ENCODE assay signal across 24 cellular contexts in the genomic region with DNA sequence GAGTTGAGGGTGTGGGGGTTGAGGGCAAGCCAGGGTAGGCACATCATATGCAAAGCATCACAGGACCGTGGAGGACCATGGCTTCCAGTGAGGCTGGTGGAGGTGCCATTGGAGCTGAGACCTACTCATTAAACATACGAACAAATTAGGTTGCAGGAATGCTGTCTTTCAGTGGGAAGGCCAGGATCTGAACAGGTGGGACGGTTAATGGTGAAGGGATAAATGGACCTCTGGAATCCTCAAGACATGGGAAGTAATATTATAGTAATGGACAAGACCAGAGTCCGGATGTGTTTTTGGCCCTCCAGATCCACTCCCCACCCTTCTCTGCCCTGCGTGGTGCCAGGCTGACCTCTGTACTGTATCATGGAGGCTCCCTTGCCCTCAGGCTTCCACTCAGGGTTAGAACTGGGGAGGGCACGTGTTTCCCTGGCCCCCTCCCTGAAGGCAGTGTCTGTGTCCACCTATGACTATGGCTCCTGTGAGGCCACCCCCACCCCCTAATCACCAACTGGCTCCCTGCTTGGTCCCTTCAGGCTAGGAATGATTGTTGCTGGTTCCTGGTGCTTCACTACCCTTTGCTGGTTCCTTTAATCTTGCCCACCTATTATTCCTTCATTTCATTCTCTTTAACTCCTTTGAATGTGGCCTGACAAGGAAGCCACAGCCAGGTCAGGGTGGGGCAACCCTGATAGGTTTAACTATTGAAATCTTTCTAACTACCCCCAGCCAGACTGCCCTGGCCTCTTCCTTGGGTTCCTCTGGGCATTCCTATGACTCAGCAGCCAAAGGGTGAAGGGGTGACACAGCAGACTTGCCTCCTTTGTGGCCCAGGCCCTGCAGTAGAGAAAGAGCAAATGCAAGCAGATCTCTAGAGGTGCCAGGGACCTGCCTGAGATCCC. TPM values are rescaled to one million over a fixed set of nuclear protein-coding genes. Genes with fewer than 3 reads are reported as not detected.
A peak's percentile ranks its signal among the peaks of the same experiment; 100 is the strongest.
DNase-seq lines count a peak whose midpoint lies in the region; ATAC-seq, FAIRE-seq and TF ChIP-seq lines count a peak whose summit lies in the region.
"Had no signal": no experiment of that assay in that cellular context is flagged by ENCODE, and none has a peak within 500 bp of the region (broad histone marks: within the 10 kb centered on the region; RNA-seq: fewer than 3 reads in every experiment).

No MANE protein-coding gene starts in this region.

- POLR2A ChIA-PET in activated CD8-positive, alpha-beta T cell treated with anti-CD3 and anti-CD28 coated beads for 36 hours (lab: Charles Lee): interaction anchor here (0.8 kb wide), 1 partner anchor 15 kb away, joined by 4 read pairs; no protein-coding TSS in a partner anchor
- POLR2A ChIA-PET in activated CD8-positive, alpha-beta T cell treated with anti-CD3 and anti-CD28 coated beads, Interleukin-2, amount 10 ng/mL, durations not matched to agents 7 days and 5 days (lab: Charles Lee): interaction anchor here (0.6 kb wide), 1 partner anchor 50 kb away, joined by 3 read pairs; no protein-coding TSS in a partner anchor
- POLR2A ChIA-PET in K562 (lab: Yijun Ruan, JAX): interaction anchor here (0.6 kb wide), 1 partner anchor 9 kb away, joined by 3 read pairs; no protein-coding TSS in a partner anchor

- no peak overlapping the region for H3K23ac ChIP-seq in trophoblast cell (ENCODE audit: low read length)

- H3K4me1 Mint-ChIP-seq in activated CD8-positive, alpha-beta T cell treated with anti-CD3 and anti-CD28 coated beads for 36 hours (ENCODE audit: low read depth): peaks cover 3% of the 10 kb centered on the region
- no peaks in the 10 kb centered on the region for H3K4me1 Mint-ChIP-seq in activated CD8-positive, alpha-beta T cell treated with anti-CD3 and anti-CD28 coated beads, Interleukin-2, amount 10 ng/mL, durations not matched to agents 7 days and 5 days (ENCODE audit: low read depth)
- H3K4me1 Mint-ChIP-seq: CD4-positive, CD25-positive, alpha-beta regulatory T cell had no signal

- H3K9ac ChIP-seq in K562 (ENCODE audit: insufficient read depth in 1 of 2, low read depth in 2 of 2, low read length in 2 of 2) (no peak overlapping the region), trophoblast cell (ENCODE audit: low read length) (no peak overlapping the region)

- H2AK5ac ChIP-seq in trophoblast cell (ENCODE audit: low read length): no peak overlapping the region

- peak; percentile 42 for ATAC-seq in activated CD8-positive, alpha-beta T cell treated with anti-CD3 and anti-CD28 coated beads for 36 hours
- no peak for ATAC-seq in activated CD8-positive, alpha-beta T cell treated with anti-CD3 and anti-CD28 coated beads, Interleukin-2, amount 10 ng/mL, durations not matched to agents 7 days and 5 days
- ATAC-seq in K562: peak; percentile 21
- no peak for ATAC-seq in SK-N-SH treated with all-trans-retinoic acid at 6 μM for 48 hours
- ATAC-seq: right cardiac atrium had no signal

- no peak overlapping the region for H3K4me3 Mint-ChIP-seq in activated CD8-positive, alpha-beta T cell treated with anti-CD3 and anti-CD28 coated beads for 36 hours
- no peak overlapping the region for H3K4me3 Mint-ChIP-seq in activated CD8-positive, alpha-beta T cell treated with anti-CD3 and anti-CD28 coated beads, Interleukin-2, amount 10 ng/mL, durations not matched to agents 7 days and 5 days
- H3K4me3 Mint-ChIP-seq: activated T-cell treated with anti-CD3 and anti-CD28 coated beads, Interleukin-2, amount 50 U/mL, for 4 hours; CD4-positive, CD25-positive, alpha-beta regulatory T cell; central memory CD8-positive, alpha-beta T cell had no signal

- H3K4me2 ChIP-seq in K562 (ENCODE audit: insufficient read depth, low read length) (no peak overlapping the region), trophoblast cell (ENCODE audit: low read length) (no peak overlapping the region)

- no peaks in the 10 kb centered on the region; a peak in 1 of 5 replicates for H3K27me3 ChIP-seq in K562 (ENCODE audit: control insufficient read depth in 2 of 2, insufficient read depth in 2 of 2, low read length in 2 of 2)
- H3K27me3 ChIP-seq in trophoblast cell (ENCODE audit: insufficient read depth, low read length): no peaks in the 10 kb centered on the region
- H3K27me3 ChIP-seq: SJSA1, uterus had no signal

- H3K36me3 Mint-ChIP-seq in activated CD8-positive, alpha-beta T cell treated with anti-CD3 and anti-CD28 coated beads for 36 hours (ENCODE audit: low read depth): no peaks in the 10 kb centered on the region
- no peaks in the 10 kb centered on the region for H3K36me3 Mint-ChIP-seq in activated CD8-positive, alpha-beta T cell treated with anti-CD3 and anti-CD28 coated beads, Interleukin-2, amount 10 ng/mL, durations not matched to agents 7 days and 5 days (ENCODE audit: low read depth)
- H3K36me3 Mint-ChIP-seq: CD4-positive, CD25-positive, alpha-beta regulatory T cell had no signal

- in situ Hi-C loops in K562 (cut with MboI): no loop called here

- no peaks in the 10 kb centered on the region for H3K27me3 Mint-ChIP-seq in activated CD8-positive, alpha-beta T cell treated with anti-CD3 and anti-CD28 coated beads for 36 hours
- H3K27me3 Mint-ChIP-seq in activated CD8-positive, alpha-beta T cell treated with anti-CD3 and anti-CD28 coated beads, Interleukin-2, amount 10 ng/mL, durations not matched to agents 7 days and 5 days (ENCODE audit: low read depth): no peaks in the 10 kb centered on the region

- no peak overlapping the region for H4K8ac ChIP-seq in trophoblast cell (ENCODE audit: low read depth, low read length)

- H3K4ac ChIP-seq in trophoblast cell (ENCODE audit: low read depth, low read length): no peak overlapping the region

- H3K36me3 ChIP-seq in K562 (ENCODE audit: control insufficient read depth, insufficient read depth, low read length) (no peaks in the 10 kb centered on the region), trophoblast cell (ENCODE audit: control insufficient read depth in 1 of 2, insufficient read depth in 2 of 2, low read length in 2 of 2) (peaks cover 0 to 3% of the 10 kb centered on the region in 2 experiments)
- H3K36me3 ChIP-seq: SJSA1, uterus had no signal

- no peak overlapping the region for H3K18ac ChIP-seq in trophoblast cell (ENCODE audit: low read length)

- TF ChIP-seq EP300 in K562 (IDR thresholded peaks at IDR 0.05; ENCODE audit: low read length): no peak

- no peak for FAIRE-seq in K562 (lab: Jason Lieb, UNC)

- DNase-seq in activated CD8-positive, alpha-beta T cell treated with anti-CD3 and anti-CD28 coated beads for 36 hours: peak; percentile 15
- DNase-seq in activated CD8-positive, alpha-beta T cell treated with anti-CD3 and anti-CD28 coated beads, Interleukin-2, amount 10 ng/mL, durations not matched to agents 7 days and 5 days: no peak
- DNase-seq in NCI-H460 (ENCODE audit: extremely low read depth, low read depth): peak; percentile 29
- no peak for DNase-seq in K562 (ENCODE audit: extremely low read depth in 1 of 4, low spot score in 3 of 4)
- DNase-seq in trophoblast cell: no peak
- no peak for DNase-seq in T1000 (lab: John Stamatoyannopoulos, UW)
- no peak for DNase-seq in DMS 273 treated with DMSO at 0.1 percent for 48 hours (lab: John Stamatoyannopoulos, UW)
- DNase-seq: activated CD4-positive, alpha-beta T cell treated with anti-CD3 and anti-CD28 coated beads for 48 hours; activated T-cell treated with anti-CD3 and anti-CD28 coated beads, Interleukin-2, amount 50 U/mL, for 4 hours; amygdala; DMS79 treated with DMSO at 0.1 percent for 48 hours; effector memory CD4-positive, alpha-beta T cell; HCEC 1CT; hippocampal formation; NCI-H187 treated with DMSO at 0.1 percent for 48 hours; NCI-H510A; nucleus accumbens; right cardiac atrium; uterus had no signal

- no peak overlapping the region for H2AFZ ChIP-seq in K562 (ENCODE audit: low read depth, low read length)
- no peak overlapping the region for H2AFZ ChIP-seq in trophoblast cell (ENCODE audit: insufficient read depth, low read length, poor library complexity)

- no TSS peak for BruUV-seq in K562 (replicated peaks; lab: Mats Ljungman, UMichigan)

- H4K20me1 ChIP-seq in K562 (replicated peaks; ENCODE audit: control insufficient read depth, insufficient read depth, low read length): no peaks in the 10 kb centered on the region

- no peak for TF ChIP-seq CTCF in activated CD8-positive, alpha-beta T cell treated with anti-CD3 and anti-CD28 coated beads for 36 hours (IDR thresholded peaks at IDR 0.05)
- no peak for TF ChIP-seq CTCF in K562 (IDR thresholded peaks at IDR 0.05 in 2 of 3, conservative IDR thresholded peaks at IDR 0.05 in 1 of 3; ENCODE audit: insufficient read depth in 2 of 3, low read depth in 1 of 3, low read length in 3 of 3)

- H4K12ac ChIP-seq in trophoblast cell (ENCODE audit: low read depth, low read length): no peak overlapping the region

- H3K79me2 ChIP-seq in K562 (ENCODE audit: control insufficient read depth, insufficient read depth, low read length) (no peaks in the 10 kb centered on the region), trophoblast cell (ENCODE audit: control insufficient read depth, insufficient read depth, low read length, poor library complexity) (peaks cover 2% of the 10 kb centered on the region)

- no peak for TF ChIP-seq POLR2A in K562 (conservative IDR thresholded peaks at IDR 0.05)

- H4K91ac ChIP-seq in trophoblast cell (ENCODE audit: low read depth, low read length): peak overlapping the region; percentile 75

- H3K9me1 ChIP-seq in K562 (ENCODE audit: control insufficient read depth, insufficient read depth, low read length): no peaks in the 10 kb centered on the region

- peaks cover 21% of the 10 kb centered on the region for H3K79me1 ChIP-seq in trophoblast cell (ENCODE audit: low read length)

- 38% methylated on average over 6 of the region's 6 CpGs for WGBS in K562 (ENCODE audit: insufficient coverage, low coverage, missing lambda C conversion rate)
- no CpG with 5 or more reads among the region's 6 CpGs for WGBS in trophoblast cell (ENCODE audit: extremely low coverage, insufficient coverage, insufficient read length)

- H2BK12ac ChIP-seq in trophoblast cell (ENCODE audit: low read length): peak overlapping the region; percentile 29

- intact Hi-C loops in activated CD8-positive, alpha-beta T cell treated with anti-CD3 and anti-CD28 coated beads for 36 hours (cut with micrococcal nuclease): no loop called here
- intact Hi-C loops in K562 (cut with micrococcal nuclease): no loop called here

- H3K27ac Mint-ChIP-seq in activated CD8-positive, alpha-beta T cell treated with anti-CD3 and anti-CD28 coated beads for 36 hours: no peak overlapping the region
- no peak overlapping the region for H3K27ac Mint-ChIP-seq in activated CD8-positive, alpha-beta T cell treated with anti-CD3 and anti-CD28 coated beads, Interleukin-2, amount 10 ng/mL, durations not matched to agents 7 days and 5 days

- H3K4me1 ChIP-seq in K562 (replicated peaks in 1 of 2; ENCODE audit: control insufficient read depth in 2 of 2, insufficient read depth in 2 of 2, low read length in 2 of 2) (peaks cover 7 to 9% of the 10 kb centered on the region in 2 experiments; a peak in 3 of 5 replicates), trophoblast cell (ENCODE audit: control insufficient read depth in 1 of 2, insufficient read depth in 2 of 2, low read length in 2 of 2) (peaks cover 12 to 26% of the 10 kb centered on the region in 2 experiments)
- H3K4me1 ChIP-seq: SJSA1, uterus had no signal

- H2BK5ac ChIP-seq in trophoblast cell (ENCODE audit: low read depth, low read length, poor library complexity): peak overlapping the region; percentile 2

- H3K27ac ChIP-seq in K562 (ENCODE audit: extremely low read depth, low read depth, low read length): no peak overlapping the region
- no peak overlapping the region for H3K27ac ChIP-seq in trophoblast cell (ENCODE audit: low read depth, low read length)
- H3K27ac ChIP-seq: SJSA1, uterus had no signal

- H3K4me3 ChIP-seq in K562 (no peak overlapping the region), trophoblast cell (ENCODE audit: low read depth, low read length) (no peak overlapping the region)
- H3K4me3 ChIP-seq: SJSA1, uterus had no signal

- no peaks in the 10 kb centered on the region for H3K9me3 ChIP-seq in K562 (replicated peaks; ENCODE audit: control insufficient read depth, insufficient read depth, low read depth, low read length)
- peaks cover 5% of the 10 kb centered on the region for H3K9me3 ChIP-seq in trophoblast cell (ENCODE audit: insufficient read depth, low read depth, low read length)
- H3K9me3 ChIP-seq: SJSA1, uterus had no signal

- H2BK120ac ChIP-seq in trophoblast cell (ENCODE audit: insufficient read depth, low read length, poor library complexity): peak overlapping the region; percentile 3

- CTCF ChIA-PET in activated CD8-positive, alpha-beta T cell treated with anti-CD3 and anti-CD28 coated beads for 36 hours (lab: Charles Lee): interaction anchor here (6.1 kb wide), 1 partner anchor 15 kb away, joined by 54 read pairs; no protein-coding TSS in a partner anchor
- CTCF ChIA-PET in activated CD8-positive, alpha-beta T cell treated with anti-CD3 and anti-CD28 coated beads, Interleukin-2, amount 10 ng/mL, durations not matched to agents 7 days and 5 days (lab: Charles Lee): interaction anchor here (3.6 kb wide), 1 partner anchor 14 kb away, joined by 31 read pairs; no protein-coding TSS in a partner anchor
- CTCF ChIA-PET in K562 (lab: Yijun Ruan, JAX; ENCODE audit: low intra/inter-chr PET ratio): no interaction called here

- no peaks in the 10 kb centered on the region for H3K9me3 Mint-ChIP-seq in activated CD8-positive, alpha-beta T cell treated with anti-CD3 and anti-CD28 coated beads for 36 hours
- H3K9me3 Mint-ChIP-seq in activated CD8-positive, alpha-beta T cell treated with anti-CD3 and anti-CD28 coated beads, Interleukin-2, amount 10 ng/mL, durations not matched to agents 7 days and 5 days (ENCODE audit: insufficient read depth): no peaks in the 10 kb centered on the region
- H3K9me3 Mint-ChIP-seq: activated T-cell treated with anti-CD3 and anti-CD28 coated beads, Interleukin-2, amount 50 U/mL, for 4 hours; central memory CD8-positive, alpha-beta T cell had no signal

- TF ChIP-seq RAD21 in K562 (CRISPR knock-in tag; conservative IDR thresholded peaks at IDR 0.05 in 1 of 2, IDR thresholded peaks at IDR 0.05 in 1 of 2): no peak

- no peak overlapping the region for H3K14ac ChIP-seq in trophoblast cell (ENCODE audit: low read length)

RNA-seq across cellular contexts. Expression of a gene that starts 10.7 kb away (rescaled TPM):
- 1 to 10 TPM; 3.3 to 3.5 TPM for total RNA-seq in activated CD8-positive, alpha-beta T cell treated with anti-CD3 and anti-CD28 coated beads for 36 hours
- total RNA-seq in activated CD8-positive, alpha-beta T cell treated with anti-CD3 and anti-CD28 coated beads, Interleukin-2, amount 10 ng/mL, durations not matched to agents 7 days and 5 days: under 1 TPM; 0.24 to 0.44 TPM
- total RNA-seq in NCI-H460 (2014; rRNA removed; shearing (Covaris generic)): 0.69 and 0.84 TPM in 2 replicates
- 1.6 and 2.1 TPM in 2 replicates for polyA plus RNA-seq in NCI-H460 (2014; cell fraction: nucleus; rRNA removed)
- total RNA-seq in K562 (2011; cell fraction: chromatin; rRNA removed; ENCODE audit: low replicate concordance): 30.5 and 40.0 TPM in 2 replicates
- 19.0 and 24.3 TPM in 2 replicates for total RNA-seq in K562 (2011; cell fraction: nucleolus; rRNA removed)
- total RNA-seq in K562 (2011; cell fraction: nucleoplasm; rRNA removed): 27.1 and 32.4 TPM in 2 replicates
- 64.4 and 73.6 TPM in 2 replicates for total RNA-seq in K562 (2014; rRNA removed)
- total RNA-seq in K562 (2014; rRNA removed; fragmentation: Illumina TruSeq; extraction: Trizol): 57.9 and 68.7 TPM in 2 replicates
- 73.2 and 73.4 TPM in 2 replicates for total RNA-seq in K562 (2015; rRNA removed; fragmentation: Illumina TruSeq; extraction: Trizol)
- 59.4 and 62.9 TPM in 2 replicates for total RNA-seq in K562 (2021)
- 45.5 and 47.2 TPM in 2 replicates for polyA plus RNA-seq in K562 (2011; rRNA removed)
- polyA plus RNA-seq in K562 (2011; cell fraction: cytosol; rRNA removed): 41.7 and 41.9 TPM in 2 replicates
- polyA plus RNA-seq in K562 (2011; cell fraction: nucleus; rRNA removed): 62.7 and 78.6 TPM in 2 replicates
- polyA plus RNA-seq in K562 (2012): 66.3 and 109 TPM in 2 replicates
- 89.3 and 90.9 TPM in 2 replicates for polyA plus RNA-seq in K562 (2014; fragmentation: Illumina TruSeq; extraction: Trizol)
- 1 to 10 TPM; 2.9 to 5.4 TPM for polyA plus RNA-seq in K562 (2014; fragmentation: Nextera tagmentation; extraction: Ambion mirVana)
- polyA plus RNA-seq in K562 (2014; rRNA removed): 96.8 and 107 TPM in 2 replicates
- polyA minus RNA-seq in K562 (2011; rRNA and poly(A)+ RNA removed): 27.5 and 28.1 TPM in 2 replicates
- polyA minus RNA-seq in K562 (2011; cell fraction: cytosol; rRNA and poly(A)+ RNA removed): 10.2 and 10.5 TPM in 2 replicates
- polyA minus RNA-seq in K562 (2011; cell fraction: nucleus; rRNA and poly(A)+ RNA removed): 15.2 and 21.5 TPM in 2 replicates
- 13.6 and 14.0 TPM in 2 replicates for polyA plus RNA-seq in trophoblast cell (2013)
- total RNA-seq: CD4-positive, CD25-positive, alpha-beta regulatory T cell; right cardiac atrium; subcutaneous adipose tissue had no signal
- polyA plus RNA-seq: right cardiac atrium had no signal

Comparison
In these comparisons a context has a peak if more than half of its experiments do, and no peak if none do; other contexts are left out.
1. ATAC-seq: peak in activated CD8-positive, alpha-beta T cell treated with anti-CD3 and anti-CD28 coated beads for 36 hours (single experiment) and K562 (single experiment); none in activated CD8-positive, alpha-beta T cell treated with anti-CD3 and anti-CD28 coated beads, Interleukin-2, amount 10 ng/mL, durations not matched to agents 7 days and 5 days (single experiment) and SK-N-SH treated with all-trans-retinoic acid at 6 μM for 48 hours (single experiment).
2. DNase-seq: peak in activated CD8-positive, alpha-beta T cell treated with anti-CD3 and anti-CD28 coated beads for 36 hours (single experiment) and NCI-H460 (single experiment); none in activated CD8-positive, alpha-beta T cell treated with anti-CD3 and anti-CD28 coated beads, Interleukin-2, amount 10 ng/mL, durations not matched to agents 7 days and 5 days (single experiment), K562 (0 of 4), trophoblast cell (0 of 2), T1000 (single experiment) and DMS 273 treated with DMSO at 0.1 percent for 48 hours (single experiment).
3. RNA of a gene that starts 10.7 kb away (total RNA-seq): 19.0 to 73.6 TPM in K562; 3.3 to 3.5 TPM in activated CD8-positive, alpha-beta T cell treated with anti-CD3 and anti-CD28 coated beads for 36 hours, 0.69 to 0.84 TPM in NCI-H460 and 0.24 to 0.44 TPM in activated CD8-positive, alpha-beta T cell treated with anti-CD3 and anti-CD28 coated beads, Interleukin-2, amount 10 ng/mL, durations not matched to agents 7 days and 5 days; every median in the first group is over 4 times any median in the second.